13 cellular contexts compared by ENCODE assay signal in the genomic region with DNA sequence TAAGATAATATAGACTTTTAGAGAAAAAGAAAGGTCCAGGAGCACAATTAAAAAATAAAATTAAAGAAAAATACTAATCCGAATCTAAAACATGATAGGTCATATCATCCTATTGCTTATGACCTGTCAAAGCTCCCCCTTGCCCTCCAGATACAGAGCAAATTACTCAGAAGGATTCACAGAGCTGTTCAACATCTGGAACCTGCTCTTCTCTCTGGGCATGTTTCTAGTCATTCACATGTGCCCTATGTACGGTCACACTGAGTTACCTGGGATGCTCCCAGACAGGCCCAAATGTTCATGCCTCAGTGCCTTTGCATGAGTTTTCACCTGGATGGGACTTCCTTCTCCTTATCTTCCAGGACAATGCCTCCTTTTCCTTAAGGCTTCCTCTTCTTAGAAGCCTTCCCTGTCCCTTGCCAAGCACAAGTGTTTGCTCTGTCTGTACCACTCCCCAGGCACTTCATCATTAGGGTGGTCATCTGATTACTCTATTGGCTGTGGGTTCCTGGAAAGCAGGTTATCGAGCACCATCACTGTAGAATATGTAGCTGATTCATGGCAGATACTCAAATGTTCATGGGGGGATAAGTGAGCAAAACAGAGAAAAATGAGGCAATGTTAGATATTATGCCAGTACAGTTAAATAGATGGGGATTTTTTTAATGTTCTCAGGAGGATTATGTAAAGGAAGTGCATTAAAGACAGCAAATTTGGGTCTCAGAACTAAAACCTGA. TPM values are rescaled to one million over a fixed set of nuclear protein-coding genes. Genes with fewer than 3 reads are reported as not detected.
DNase-seq lines count a peak whose midpoint lies in the region; ATAC-seq and TF ChIP-seq lines count a peak whose summit lies in the region.
"Had no signal": no experiment of that assay in that cellular context is flagged by ENCODE, and none has a peak within 500 bp of the region (broad histone marks: within the 10 kb centered on the region; RNA-seq: fewer than 3 reads in every experiment).

No MANE protein-coding gene starts in this region.

- no peaks in the 10 kb centered on the region for H3K27me3 Mint-ChIP-seq in T-helper 2 cell treated with Interferon-gamma antibody and Interleukin-4, amounts not matched to agents 5 μg/mL and 100 μg/mL, for 36 hours (ENCODE audit: low read depth)
- H3K27me3 Mint-ChIP-seq in activated T-helper 1 cell treated with anti-CD3 and anti-CD28 coated beads, Interleukin-12 subunit alpha, Interleukin-12 subunit beta, Interleukin-2, Interleukin-4 antibody, amounts not matched to agents 30 ng/mL and 10 ng/mL and 1 ng/mL, durations not matched to agents 14 hours and 24 hours and 36 hours (ENCODE audit: insufficient read depth): no peaks in the 10 kb centered on the region

- H3K27me3 ChIP-seq in neutrophil (no peaks in the 10 kb centered on the region), H7 (ENCODE audit: control insufficient read depth, insufficient read depth, low read length) (no peaks in the 10 kb centered on the region), SJCRH30 (no peaks in the 10 kb centered on the region)
- H3K27me3 ChIP-seq: heart right ventricle, thyroid gland had no signal

- ATAC-seq in HG02610 (IDR thresholded peaks at IDR 0.05; ENCODE audit: unreplicated experiment) (peak; percentile 18), HG03097 (IDR thresholded peaks at IDR 0.05; ENCODE audit: low FRiP score, unreplicated experiment) (no peak)

- peak overlapping the region; percentile 67 for H3K4me3 Mint-ChIP-seq in T-helper 2 cell treated with Interferon-gamma antibody and Interleukin-4, amounts not matched to agents 5 μg/mL and 100 μg/mL, for 36 hours
- no peak overlapping the region for H3K4me3 Mint-ChIP-seq in activated T-helper 1 cell treated with anti-CD3 and anti-CD28 coated beads, Interleukin-12 subunit alpha, Interleukin-12 subunit beta, Interleukin-2, Interleukin-4 antibody, amounts not matched to agents 30 ng/mL and 10 ng/mL and 1 ng/mL, durations not matched to agents 14 hours and 24 hours and 36 hours

- peak overlapping the region; percentile 81 for H3K27ac Mint-ChIP-seq in T-helper 2 cell treated with Interferon-gamma antibody and Interleukin-4, amounts not matched to agents 5 μg/mL and 100 μg/mL, for 36 hours
- H3K27ac Mint-ChIP-seq in activated T-helper 1 cell treated with anti-CD3 and anti-CD28 coated beads, Interleukin-12 subunit alpha, Interleukin-12 subunit beta, Interleukin-2, Interleukin-4 antibody, amounts not matched to agents 30 ng/mL and 10 ng/mL and 1 ng/mL, durations not matched to agents 14 hours and 24 hours and 36 hours: peak overlapping the region; percentile 80

- no peaks in the 10 kb centered on the region for H3K9me3 ChIP-seq in neutrophil
- H3K9me3 ChIP-seq in SJCRH30 (replicated peaks): no peaks in the 10 kb centered on the region; the same call in 1 of the 2 replicates
- H3K9me3 ChIP-seq: thyroid gland had no signal

- H3K4me3 ChIP-seq in neutrophil (ENCODE audit: low read depth in 1 of 2, low read length in 1 of 2) (peak overlapping the region; percentile 65 to 68), H7 (ENCODE audit: insufficient read depth, low read depth, low read length) (no peak overlapping the region), SJCRH30 (no peak overlapping the region)
- H3K4me3 ChIP-seq: GM23248, skin epidermis, thyroid gland had no signal

- H3K9me3 Mint-ChIP-seq in T-helper 2 cell treated with Interferon-gamma antibody and Interleukin-4, amounts not matched to agents 5 μg/mL and 100 μg/mL, for 36 hours: peaks cover 18% of the 10 kb centered on the region
- H3K9me3 Mint-ChIP-seq in activated T-helper 1 cell treated with anti-CD3 and anti-CD28 coated beads, Interleukin-12 subunit alpha, Interleukin-12 subunit beta, Interleukin-2, Interleukin-4 antibody, amounts not matched to agents 30 ng/mL and 10 ng/mL and 1 ng/mL, durations not matched to agents 14 hours and 24 hours and 36 hours: peaks cover 21% of the 10 kb centered on the region

- H3K36me3 ChIP-seq in neutrophil (no peaks in the 10 kb centered on the region), H7 (replicated peaks; ENCODE audit: control insufficient read depth, insufficient read depth, low read length) (no peaks in the 10 kb centered on the region), SJCRH30 (no peaks in the 10 kb centered on the region)
- H3K36me3 ChIP-seq: heart right ventricle, thyroid gland had no signal

- H3K36me3 Mint-ChIP-seq in T-helper 2 cell treated with Interferon-gamma antibody and Interleukin-4, amounts not matched to agents 5 μg/mL and 100 μg/mL, for 36 hours (ENCODE audit: low read depth): peaks cover 15% of the 10 kb centered on the region
- peaks cover 13% of the 10 kb centered on the region for H3K36me3 Mint-ChIP-seq in activated T-helper 1 cell treated with anti-CD3 and anti-CD28 coated beads, Interleukin-12 subunit alpha, Interleukin-12 subunit beta, Interleukin-2, Interleukin-4 antibody, amounts not matched to agents 30 ng/mL and 10 ng/mL and 1 ng/mL, durations not matched to agents 14 hours and 24 hours and 36 hours (ENCODE audit: low read depth)

- no peak for DNase-seq in T-helper 2 cell treated with Interferon-gamma antibody and Interleukin-4, amounts not matched to agents 5 μg/mL and 100 μg/mL, for 36 hours (ENCODE audit: low spot score)
- DNase-seq in T-helper 2 cell: no peak
- no peak for DNase-seq in activated T-helper 1 cell treated with anti-CD3 and anti-CD28 coated beads, Interleukin-12 subunit alpha, Interleukin-12 subunit beta, Interleukin-2, Interleukin-4 antibody, amounts not matched to agents 30 ng/mL and 10 ng/mL and 1 ng/mL, durations not matched to agents 14 hours and 24 hours and 36 hours (ENCODE audit: low spot score)
- no peak for DNase-seq in H7
- DNase-seq in SJCRH30: no peak
- DNase-seq: GM23248, heart right ventricle, NCI-H510A, thyroid gland had no signal

- TF ChIP-seq CTCF in neutrophil (IDR thresholded peaks at IDR 0.05): no peak

- intact Hi-C loops in activated T-helper 1 cell treated with anti-CD3 and anti-CD28 coated beads, Interleukin-12 subunit alpha, Interleukin-12 subunit beta, Interleukin-2, Interleukin-4 antibody, amounts not matched to agents 30 ng/mL and 10 ng/mL and 1 ng/mL, durations not matched to agents 14 hours and 24 hours and 36 hours (cut with micrococcal nuclease): loop anchor here (1.0 to 2.0 kb wide), 2 partner anchors 9 to 43 kb away; no protein-coding TSS in a partner anchor

- peak overlapping the region; percentile 98 for H3K27ac ChIP-seq in neutrophil
- H3K27ac ChIP-seq in SJCRH30: no peak overlapping the region
- H3K27ac ChIP-seq: GM23248, thyroid gland had no signal

- peaks cover 38% of the 10 kb centered on the region for H3K4me1 Mint-ChIP-seq in T-helper 2 cell treated with Interferon-gamma antibody and Interleukin-4, amounts not matched to agents 5 μg/mL and 100 μg/mL, for 36 hours (ENCODE audit: low read depth)
- peaks cover 41% of the 10 kb centered on the region for H3K4me1 Mint-ChIP-seq in activated T-helper 1 cell treated with anti-CD3 and anti-CD28 coated beads, Interleukin-12 subunit alpha, Interleukin-12 subunit beta, Interleukin-2, Interleukin-4 antibody, amounts not matched to agents 30 ng/mL and 10 ng/mL and 1 ng/mL, durations not matched to agents 14 hours and 24 hours and 36 hours (ENCODE audit: low read depth)

- H3K4me1 ChIP-seq in neutrophil (ENCODE audit: control insufficient read depth in 1 of 2, insufficient read depth in 1 of 2, low read depth in 1 of 2, low read length in 1 of 2) (peaks cover 75 to 77% of the 10 kb centered on the region in 2 experiments), SJCRH30 (peaks cover 4% of the 10 kb centered on the region; the same call in 1 of the 2 replicates)
- H3K4me1 ChIP-seq: thyroid gland had no signal

RNA-seq across cellular contexts. Expression of gene AOAH, which starts 12.0 kb away (rescaled TPM):
- total RNA-seq in activated T-helper 1 cell treated with anti-CD3 and anti-CD28 coated beads, Interleukin-12 subunit alpha, Interleukin-12 subunit beta, Interleukin-2, Interleukin-4 antibody, amounts not matched to agents 30 ng/mL and 10 ng/mL and 1 ng/mL, durations not matched to agents 14 hours and 24 hours and 36 hours: 12.3 and 14.0 TPM in 2 replicates
- 0.21 TPM in 1 of 2 replicates, not detected in the other for total RNA-seq in H7 (2014; rRNA removed; shearing (Covaris generic))
- 0.10 and 1.3 TPM in 2 replicates for total RNA-seq in SJCRH30 (2014; rRNA removed; shearing (Covaris generic))
- total RNA-seq: GM23248 had no signal

Comparison
In these comparisons a context has a peak if more than half of its experiments do, and no peak if none do; other contexts are left out.
1. H3K4me3 ChIP-seq: peak in neutrophil (2 of 2); none in H7 (single experiment) and SJCRH30 (single experiment).